In genomic region chr5:3320317-3320865, GRCh38 we compare ENCODE assay signal across 24 cellular contexts.
A peak's percentile ranks its signal among the peaks of the same experiment; 100 is the strongest.
DNase-seq lines count a peak whose midpoint lies in the region; ATAC-seq and TF ChIP-seq lines count a peak whose summit lies in the region.
"Had no signal": no experiment of that assay in that cellular context is flagged by ENCODE, and none has a peak within 500 bp of the region (broad histone marks: within the 10 kb centered on the region; RNA-seq: fewer than 3 reads in every experiment).

No MANE protein-coding gene starts in this region.

- H3K4me3 ChIP-seq in GM23248 (no peak overlapping the region), astrocyte of the cerebellum (ENCODE audit: low read depth, low read length) (no peak overlapping the region), gastroesophageal sphincter (no peak overlapping the region), upper lobe of right lung (no peak overlapping the region)
- H3K4me3 ChIP-seq: breast epithelium, left lung, right lobe of liver, transverse colon had no signal

- H3K79me2 ChIP-seq in GM23248 (ENCODE audit: insufficient read depth), result no peaks in the 10 kb centered on the region

- H3K27me3 ChIP-seq in GM23248 (replicated peaks; ENCODE audit: insufficient read depth) (no peaks in the 10 kb centered on the region), gastroesophageal sphincter (peaks cover 28% of the 10 kb centered on the region), upper lobe of right lung (no peaks in the 10 kb centered on the region)
- H3K27me3 ChIP-seq: breast epithelium, left lung, right lobe of liver, transverse colon had no signal

- H3K9me3 ChIP-seq in GM23248 (ENCODE audit: low read depth), result no peaks in the 10 kb centered on the region
- H3K9me3 ChIP-seq in gastroesophageal sphincter, result no peaks in the 10 kb centered on the region
- no peaks in the 10 kb centered on the region for H3K9me3 ChIP-seq in upper lobe of right lung
- H3K9me3 ChIP-seq: breast epithelium, right lobe of liver, transverse colon had no signal

- no peak overlapping the region for H2AFZ ChIP-seq in GM23248

- intact Hi-C loops in upper lobe of right lung (cut with DNase I), result no loop called here

- no peaks in the 10 kb centered on the region for H3K36me3 ChIP-seq in GM23248 (ENCODE audit: low read depth)
- H3K36me3 ChIP-seq in gastroesophageal sphincter, result no peaks in the 10 kb centered on the region
- H3K36me3 ChIP-seq in upper lobe of right lung, result no peaks in the 10 kb centered on the region
- H3K36me3 ChIP-seq: breast epithelium, left lung, right lobe of liver, transverse colon had no signal

- no peak overlapping the region for H3K9ac ChIP-seq in GM23248

- H3K27ac ChIP-seq in GM23248 (no peak overlapping the region), gastroesophageal sphincter (no peak overlapping the region), upper lobe of right lung (no peak overlapping the region)
- H3K27ac ChIP-seq: breast epithelium, left lung, right lobe of liver, transverse colon had no signal

- H3K4me1 ChIP-seq in GM23248 (ENCODE audit: insufficient read depth) (peaks cover 6% of the 10 kb centered on the region; the same call in 1 of the 2 replicates), gastroesophageal sphincter (no peaks in the 10 kb centered on the region), upper lobe of right lung (no peaks in the 10 kb centered on the region)
- H3K4me1 ChIP-seq: breast epithelium, left lung, right lobe of liver, transverse colon had no signal

- DNase-seq in GM23248, result peak; percentile 84
- DNase-seq in astrocyte of the cerebellum (ENCODE audit: low read depth), result peak; percentile 76
- DNase-seq in upper lobe of right lung, result peak; percentile 22
- DNase-seq in activated gamma-delta T cell (lab: John Stamatoyannopoulos, UW), result no peak
- DNase-seq in stimulated activated CD4-positive, alpha-beta T cell treated with anti-CD3 and anti-CD28 coated beads, Interleukin-4, amount 100 ng/mL, for 24 hours, result no peak
- DNase-seq: activated CD4-positive, alpha-beta T cell treated with anti-CD3 and anti-CD28 coated beads for 36 hours; activated CD8-positive, alpha-beta memory T cell treated with anti-CD3 and anti-CD28 coated beads, Interleukin-2, amount 50 U/mL, for 48 hours; activated CD8-positive, alpha-beta T cell treated with anti-CD3 and anti-CD28 coated beads for 36 hours; activated naive CD4-positive, alpha-beta T cell treated with anti-CD3 and anti-CD28 coated beads, Interleukin-2, amount 50 U/mL, for 16 hours; DMS79 treated with DMSO at 0.1 percent for 48 hours; H7; left lung; NCI-H146; NCI-H2107; NCI-H345; NCI-H69; right lobe of liver; SHP77 treated with DMSO at 0.1 percent for 48 hours; transverse colon had no signal

- 10 to 13% methylated on average over 17 of the region's 17 CpGs for WGBS in GM23248 (ENCODE audit: low coverage in 1 of 2, low lambda C conversion rate in 2 of 2, missing lambda C conversion rate in 2 of 2), 2 experiments
- 47 to 73% methylated on average over 2 to 11 of the region's 17 CpGs for WGBS in gastroesophageal sphincter (ENCODE audit: low coverage in 1 of 2), 2 donors

- in situ Hi-C loops in GM23248 (cut with MboI) (no loop called here), astrocyte of the cerebellum (cut with HindIII; ENCODE audit: low sequenced_read_pairs) (loop anchor here (25.0 kb wide), 1 partner anchor 583 kb away; no protein-coding TSS in a partner anchor)

- H3F3A ChIP-seq in GM23248 (ENCODE audit: insufficient read depth), result no peaks in the 10 kb centered on the region

- ATAC-seq in gastroesophageal sphincter (peak; percentile 28), upper lobe of right lung (no peak), HG03108 (IDR thresholded peaks at IDR 0.05; ENCODE audit: unreplicated experiment) (no peak)
- ATAC-seq: activated CD4-positive, alpha-beta T cell treated with anti-CD3 and anti-CD28 coated beads for 36 hours; activated CD8-positive, alpha-beta T cell treated with anti-CD3 and anti-CD28 coated beads for 36 hours; HepG2; left lung; right lobe of liver; stimulated activated effector memory CD8-positive, alpha-beta T cell treated with anti-CD3 and anti-CD28 coated beads, Interleukin-12 subunit alpha, Interleukin-12 subunit beta, amount 100 ng/mL, for 72 hours had no signal

- no peak for TF ChIP-seq POLR2A in gastroesophageal sphincter (IDR thresholded peaks at IDR 0.05)

- H3K9me2 ChIP-seq in GM23248 (ENCODE audit: insufficient read depth), result no peaks in the 10 kb centered on the region

- H3K4me2 ChIP-seq in GM23248 (ENCODE audit: unreplicated experiment), result peak overlapping the region; percentile 54

- no peaks in the 10 kb centered on the region for H4K20me1 ChIP-seq in GM23248 (ENCODE audit: insufficient read depth)

- no peak for TF ChIP-seq EP300 in gastroesophageal sphincter (IDR thresholded peaks at IDR 0.05)

- TF ChIP-seq CTCF in astrocyte of the cerebellum (IDR thresholded peaks at IDR 0.05; ENCODE audit: low read depth, low read length, missing control alignments) (no peak), gastroesophageal sphincter (IDR thresholded peaks at IDR 0.05) (no peak), upper lobe of right lung (IDR thresholded peaks at IDR 0.05) (no peak)

Comparison
In these comparisons a context has a peak if more than half of its experiments do, and no peak if none do; other contexts are left out.
1. DNase-seq: peak in GM23248 (single experiment), astrocyte of the cerebellum (single experiment) and upper lobe of right lung (single experiment); none in activated gamma-delta T cell (single experiment) and stimulated activated CD4-positive, alpha-beta T cell treated with anti-CD3 and anti-CD28 coated beads, Interleukin-4, amount 100 ng/mL, for 24 hours (single experiment).